In genomic region chr9:133539434-133539833, GRCh38 we compare ENCODE assay signal across 13 cellular contexts. TPM values are rescaled to one million over a fixed set of nuclear protein-coding genes. Genes with fewer than 3 reads are reported as not detected.
DNase-seq lines count a peak whose midpoint lies in the region; ATAC-seq and TF ChIP-seq lines count a peak whose summit lies in the region.
"Had no signal": no experiment of that assay in that cellular context is flagged by ENCODE, and none has a peak within 500 bp of the region (broad histone marks: within the 10 kb centered on the region; RNA-seq: fewer than 3 reads in every experiment).

No MANE protein-coding gene starts in this region.

- no peak for TF ChIP-seq POLR2A in stomach (IDR thresholded peaks at IDR 0.05)

- TF ChIP-seq EP300 in stomach (IDR thresholded peaks at IDR 0.05): no peak

- H3K4me1 Mint-ChIP-seq in endodermal cell: peaks cover 4% of the 10 kb centered on the region
- H3K4me1 Mint-ChIP-seq in activated T-cell treated with anti-CD3 and anti-CD28 coated beads, Interleukin-2, amount 50 U/mL, for 24 hours (ENCODE audit: low read depth): peaks cover 4% of the 10 kb centered on the region
- peaks cover 24% of the 10 kb centered on the region for H3K4me1 Mint-ChIP-seq in stimulated activated memory B cell treated with anti-CD40 and anti-IgM and Interleukin-4, amounts not matched to agents 10 μg/mL and 1 μg/mL and 100 μg/mL, for 72 hours

- H3K36me3 ChIP-seq in endodermal cell (ENCODE audit: control insufficient read depth, insufficient read depth, low read length): no peaks in the 10 kb centered on the region
- H3K36me3 ChIP-seq in stomach: peaks cover 0 to 11% (median 0%) of the 10 kb centered on the region in 4 donors
- no peaks in the 10 kb centered on the region for H3K36me3 ChIP-seq in A673 (ENCODE audit: insufficient read depth, low read length, poor library complexity, severe bottlenecking)

- H3K27me3 ChIP-seq in endodermal cell (ENCODE audit: control insufficient read depth, insufficient read depth, low read length, poor library complexity, severe bottlenecking): no peaks in the 10 kb centered on the region
- H3K27me3 ChIP-seq in stomach: peaks cover 0 to 52% (median 17%) of the 10 kb centered on the region in 3 donors
- H3K27me3 ChIP-seq in A673 (replicated peaks; ENCODE audit: insufficient read depth, low read depth, low read length, poor library complexity): no peaks in the 10 kb centered on the region

- H3K36me3 Mint-ChIP-seq in endodermal cell (ENCODE audit: low read depth): no peaks in the 10 kb centered on the region
- no peaks in the 10 kb centered on the region for H3K36me3 Mint-ChIP-seq in activated T-cell treated with anti-CD3 and anti-CD28 coated beads, Interleukin-2, amount 50 U/mL, for 24 hours (ENCODE audit: low read depth)
- no peaks in the 10 kb centered on the region for H3K36me3 Mint-ChIP-seq in stimulated activated memory B cell treated with anti-CD40 and anti-IgM and Interleukin-4, amounts not matched to agents 10 μg/mL and 1 μg/mL and 100 μg/mL, for 72 hours

- DNase-seq in HT-29 (ENCODE audit: low spot score): peak; percentile 45
- DNase-seq in endodermal cell: no peak
- DNase-seq in left lobe of liver (ENCODE audit: low spot score): no peak
- DNase-seq in stomach: peak; percentile 37
- no peak for DNase-seq in A673 (ENCODE audit: low spot score)
- no peak for DNase-seq in activated T-cell treated with anti-CD3 and anti-CD28 coated beads, Interleukin-2, amount 50 U/mL, for 24 hours
- DNase-seq in T-helper 2 cell: no peak
- DNase-seq: activated B cell treated with CpG ODN at 0.5 μM for 24 hours, COR-L47 had no signal

- H3K27me3 Mint-ChIP-seq in endodermal cell (ENCODE audit: insufficient read depth): peaks cover 9% of the 10 kb centered on the region
- peaks cover 14% of the 10 kb centered on the region for H3K27me3 Mint-ChIP-seq in activated T-cell treated with anti-CD3 and anti-CD28 coated beads, Interleukin-2, amount 50 U/mL, for 24 hours
- peaks cover 66% of the 10 kb centered on the region for H3K27me3 Mint-ChIP-seq in stimulated activated memory B cell treated with anti-CD40 and anti-IgM and Interleukin-4, amounts not matched to agents 10 μg/mL and 1 μg/mL and 100 μg/mL, for 72 hours

- 76 to 88% methylated on average over 23 to 29 of the region's 29 CpGs for WGBS in endodermal cell (ENCODE audit: insufficient coverage in 1 of 2, insufficient read length in 1 of 2), 2 experiments
- 6 to 39% (median 19%) methylated on average over 5 to 29 of the region's 29 CpGs for WGBS in stomach, 5 donors

- intact Hi-C loops in stomach (cut with DNase I; ENCODE audit: low total_unique reads) (loop anchor here (10.0 kb wide), 1 partner anchor 185 kb away; no protein-coding TSS in a partner anchor), A673 (cut with micrococcal nuclease; ENCODE audit: unreplicated experiment) (no loop called here)

- H3K27ac ChIP-seq in endodermal cell (ENCODE audit: low read depth, low read length) (no peak overlapping the region), stomach (peak overlapping the region in 3 of 5 donors; percentile 14 to 51 (median 28)), A673 (ENCODE audit: low read depth, low read length, poor library complexity, severe bottlenecking) (no peak overlapping the region)
- H3K27ac ChIP-seq: KMS-11 had no signal

- peak; percentile 33 for ATAC-seq in left lobe of liver
- no peak for ATAC-seq in stimulated activated memory B cell treated with anti-CD40 and anti-IgM and Interleukin-4, amounts not matched to agents 10 μg/mL and 1 μg/mL and 100 μg/mL, for 72 hours

- no peak overlapping the region for H3K9ac ChIP-seq in endodermal cell (ENCODE audit: extremely low read depth, low read length, poor library complexity, severe bottlenecking)
- H3K9ac ChIP-seq: KMS-11 had no signal

- TF ChIP-seq CTCF in endodermal cell (conservative IDR thresholded peaks at IDR 0.05) (no peak), stomach (IDR thresholded peaks at IDR 0.05) (no peak), A673 (conservative IDR thresholded peaks at IDR 0.05; ENCODE audit: low read depth, low read length) (no peak)

- H3K4me1 ChIP-seq in endodermal cell (ENCODE audit: control insufficient read depth, insufficient read depth, low read length) (no peaks in the 10 kb centered on the region), stomach (peaks cover 5 to 44% (median 30%) of the 10 kb centered on the region in 4 donors), A673 (ENCODE audit: insufficient read depth, low read length, poor library complexity, severe bottlenecking) (no peaks in the 10 kb centered on the region)

- no peaks in the 10 kb centered on the region for H3K9me3 ChIP-seq in endodermal cell (ENCODE audit: control insufficient read depth, low read length)
- no peaks in the 10 kb centered on the region for H3K9me3 ChIP-seq in stomach
- no peaks in the 10 kb centered on the region for H3K9me3 ChIP-seq in A673 (ENCODE audit: low read depth, low read length, poor library complexity, severe bottlenecking)

- H3K4me3 ChIP-seq in endodermal cell (ENCODE audit: low read length) (no peak overlapping the region), stomach (peak overlapping the region in 3 of 4 donors; percentile 15 to 38 (median 22)), A673 (ENCODE audit: low read depth, low read length, poor library complexity, severe bottlenecking) (no peak overlapping the region)

- POLR2A ChIA-PET in A673 (lab: Charles Lee; ENCODE audit: low non-redundant PET): no interaction called here

- no peaks in the 10 kb centered on the region for H3K9me3 Mint-ChIP-seq in endodermal cell
- H3K9me3 Mint-ChIP-seq in activated T-cell treated with anti-CD3 and anti-CD28 coated beads, Interleukin-2, amount 50 U/mL, for 24 hours: no peaks in the 10 kb centered on the region
- no peaks in the 10 kb centered on the region for H3K9me3 Mint-ChIP-seq in stimulated activated memory B cell treated with anti-CD40 and anti-IgM and Interleukin-4, amounts not matched to agents 10 μg/mL and 1 μg/mL and 100 μg/mL, for 72 hours
- H3K9me3 Mint-ChIP-seq: activated B cell treated with CpG ODN at 0.5 μM for 24 hours; activated T-helper 2 cell treated with anti-CD3 and anti-CD28 coated beads, Interferon-gamma antibody, Interleukin-2, Interleukin-4, amounts not matched to agents 10 μg/mL and 5 μg/mL and 100 μg/mL, durations not matched to agents 14 hours and 24 hours and 36 hours had no signal

- no peak overlapping the region for H3K4me3 Mint-ChIP-seq in endodermal cell
- H3K4me3 Mint-ChIP-seq in activated T-cell treated with anti-CD3 and anti-CD28 coated beads, Interleukin-2, amount 50 U/mL, for 24 hours: no peak overlapping the region
- no peak overlapping the region for H3K4me3 Mint-ChIP-seq in stimulated activated memory B cell treated with anti-CD40 and anti-IgM and Interleukin-4, amounts not matched to agents 10 μg/mL and 1 μg/mL and 100 μg/mL, for 72 hours

- no TSS peak for BruUV-seq in A673 (replicated peaks; lab: Mats Ljungman, UMichigan)

- H3K27ac Mint-ChIP-seq in endodermal cell: peak overlapping the region; percentile 71
- no peak overlapping the region for H3K27ac Mint-ChIP-seq in activated T-cell treated with anti-CD3 and anti-CD28 coated beads, Interleukin-2, amount 50 U/mL, for 24 hours
- H3K27ac Mint-ChIP-seq in stimulated activated memory B cell treated with anti-CD40 and anti-IgM and Interleukin-4, amounts not matched to agents 10 μg/mL and 1 μg/mL and 100 μg/mL, for 72 hours: no peak overlapping the region
- H3K27ac Mint-ChIP-seq: activated B cell treated with CpG ODN at 0.5 μM for 24 hours; activated T-helper 2 cell treated with anti-CD3 and anti-CD28 coated beads, Interferon-gamma antibody, Interleukin-2, Interleukin-4, amounts not matched to agents 10 μg/mL and 5 μg/mL and 100 μg/mL, durations not matched to agents 14 hours and 24 hours and 36 hours had no signal

- CTCF ChIA-PET in A673 (lab: Charles Lee): no interaction called here

RNA-seq across cellular contexts. Expression of gene ADAMTSL2, which starts 4.9 kb away (rescaled TPM):
- 0.16 and 0.25 TPM in 2 replicates for total RNA-seq in HT-29 (2014; rRNA removed; shearing (Covaris generic))
- under 1 TPM; 0.18 to 0.93 TPM for total RNA-seq in endodermal cell
- polyA plus RNA-seq in endodermal cell (2013, experiment 1 of 2): 2.2 TPM
- 3.0 TPM for polyA plus RNA-seq in endodermal cell (2013, experiment 2 of 2)
- total RNA-seq in left lobe of liver: 18.0 TPM
- total RNA-seq in stomach: 10 to 100 TPM in 1 of 5 donors, 1 to 10 TPM in 2, not detected in 2; 3.3 to 20.6 (median 3.3) TPM
- polyA plus RNA-seq in stomach: 1 to 10 TPM; 1.3 to 1.9 (median 1.4) TPM
- total RNA-seq in A673 (2021): 0.06 TPM in 1 of 2 replicates, not detected in the other
- total RNA-seq: activated B cell treated with CpG ODN at 0.5 μM for 24 hours; activated T-helper 2 cell treated with anti-CD3 and anti-CD28 coated beads, Interferon-gamma antibody, Interleukin-2, Interleukin-4, amounts not matched to agents 10 μg/mL and 5 μg/mL and 100 μg/mL, durations not matched to agents 14 hours and 24 hours and 36 hours had no signal

RNA-seq across cellular contexts. Expression of gene MYMK, which starts 14.7 kb away (rescaled TPM):
- not detected in 2 replicates for total RNA-seq in HT-29 (2014; rRNA removed; shearing (Covaris generic))
- not detected for total RNA-seq in endodermal cell
- polyA plus RNA-seq in endodermal cell (2013, experiment 1 of 2): not detected
- polyA plus RNA-seq in endodermal cell (2013, experiment 2 of 2): 0.50 TPM
- not detected for total RNA-seq in left lobe of liver
- not detected for total RNA-seq in stomach
- polyA plus RNA-seq in stomach: not detected
- not detected in 2 replicates for total RNA-seq in A673 (2021)
- total RNA-seq: activated B cell treated with CpG ODN at 0.5 μM for 24 hours; activated T-helper 2 cell treated with anti-CD3 and anti-CD28 coated beads, Interferon-gamma antibody, Interleukin-2, Interleukin-4, amounts not matched to agents 10 μg/mL and 5 μg/mL and 100 μg/mL, durations not matched to agents 14 hours and 24 hours and 36 hours; osteocyte had no signal

Comparison
In these comparisons a context has a peak if more than half of its experiments do, and no peak if none do; other contexts are left out.
1. DNase-seq: peak in HT-29 (single experiment) and stomach (single experiment); none in endodermal cell (single experiment), left lobe of liver (single experiment), A673 (single experiment), activated T-cell treated with anti-CD3 and anti-CD28 coated beads, Interleukin-2, amount 50 U/mL, for 24 hours (single experiment) and T-helper 2 cell (0 of 5).
2. H3K27ac ChIP-seq: peak in stomach (3 of 5); none in endodermal cell (single experiment) and A673 (single experiment).
3. H3K4me3 ChIP-seq: peak in stomach (3 of 4); none in endodermal cell (single experiment) and A673 (single experiment).